9 cellular contexts compared by ENCODE assay signal in the genomic region with DNA sequence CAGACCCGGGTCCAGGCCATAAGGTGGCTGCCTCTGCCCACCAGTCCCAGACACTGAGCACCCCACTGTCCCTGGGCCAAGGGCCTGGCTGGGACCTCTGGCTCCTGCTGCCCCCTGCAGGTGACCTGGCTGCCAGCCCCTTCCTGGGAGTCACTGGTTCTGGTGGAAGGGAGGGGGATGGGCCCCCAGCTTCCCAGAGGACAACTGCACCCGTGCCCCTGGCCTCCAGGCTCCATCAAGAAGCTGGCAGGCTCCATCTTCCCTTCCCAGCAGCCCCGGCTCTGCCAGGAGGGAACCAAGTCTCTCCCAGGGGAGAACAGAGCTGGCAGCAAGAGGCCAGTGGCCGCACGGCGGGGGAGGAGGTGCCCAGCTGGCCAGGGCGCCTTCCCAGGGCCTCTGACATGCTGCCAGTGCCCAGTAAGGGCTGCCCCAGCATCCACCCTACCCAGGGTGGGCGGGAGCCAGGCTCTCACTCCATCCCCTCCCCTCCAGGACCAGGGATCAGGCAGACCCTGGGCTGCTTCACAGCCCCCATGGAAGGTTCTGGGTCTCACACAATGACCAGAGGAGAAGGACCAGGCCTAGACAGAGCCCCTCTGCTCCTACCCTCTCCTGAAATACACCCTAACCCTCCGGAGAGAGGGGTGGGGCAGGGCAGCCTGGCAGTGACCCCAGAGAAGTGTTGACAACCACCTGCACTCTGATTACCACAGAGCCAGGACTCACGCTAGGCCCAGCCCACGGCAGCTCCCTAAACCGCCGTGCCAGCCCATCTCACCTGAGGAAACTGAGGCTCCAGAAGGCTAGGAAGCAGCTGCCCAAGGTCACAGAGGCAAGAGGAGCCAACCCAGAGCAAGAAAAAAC. TPM values are rescaled to one million over a fixed set of nuclear protein-coding genes. Genes with fewer than 3 reads are reported as not detected.
DNase-seq lines count a peak whose midpoint lies in the region; ATAC-seq, FAIRE-seq and TF ChIP-seq lines count a peak whose summit lies in the region.
"Had no signal": no experiment of that assay in that cellular context is flagged by ENCODE, and none has a peak within 500 bp of the region (broad histone marks: within the 10 kb centered on the region; RNA-seq: fewer than 3 reads in every experiment).

No MANE protein-coding gene starts in this region.

- peak overlapping the region; percentile 45 for H4K8ac ChIP-seq in H1 (ENCODE audit: extremely low read depth, insufficient read depth, low read length)

- no peak overlapping the region for H4K5ac ChIP-seq in H1 (ENCODE audit: insufficient read length, low read depth, low read length)

- H2BK120ac ChIP-seq in H1 (replicated peaks; ENCODE audit: low read depth, low read length) = no peak overlapping the region

- no peak for ATAC-seq in naive thymus-derived CD8-positive, alpha-beta T cell
- ATAC-seq in naive thymus-derived CD4-positive, alpha-beta T cell = no peak
- ATAC-seq in GM18511 (IDR thresholded peaks at IDR 0.05; ENCODE audit: unreplicated experiment) = no peak

- peak; percentile 54 for DNase-seq in D341Med (ENCODE audit: low spot score)
- peak in 1 of 2 experiments; percentile 81 for DNase-seq in H1 (ENCODE audit: low read depth in 1 of 2, low spot score in 2 of 2)
- peak in 1 of 10 donors; percentile 56 for DNase-seq in naive thymus-derived CD8-positive, alpha-beta T cell
- no peak for DNase-seq in stimulated activated naive CD4-positive, alpha-beta T cell treated with Interleukin-2 at 50 U/mL for 16 hours (lab: John Stamatoyannopoulos, UW)
- no peak for DNase-seq in naive thymus-derived CD4-positive, alpha-beta T cell
- DNase-seq in CD1c-positive myeloid dendritic cell (ENCODE audit: extremely low spot score) = no peak

- H3K9me3 Mint-ChIP-seq in naive thymus-derived CD8-positive, alpha-beta T cell = no peaks in the 10 kb centered on the region
- H3K9me3 Mint-ChIP-seq in naive thymus-derived CD4-positive, alpha-beta T cell = no peaks in the 10 kb centered on the region

- peaks cover 0 to 17% (median 0%) of the 10 kb centered on the region in 3 donors for H3K36me3 Mint-ChIP-seq in naive thymus-derived CD8-positive, alpha-beta T cell
- peaks cover 0 to 6% (median 0%) of the 10 kb centered on the region in 5 donors for H3K36me3 Mint-ChIP-seq in naive thymus-derived CD4-positive, alpha-beta T cell

- TF ChIP-seq EP300 in H1 (IDR thresholded peaks at IDR 0.05; ENCODE audit: borderline replicate concordance in 1 of 2, low read depth in 2 of 2, low read length in 2 of 2) = no peak

- CTCF ChIA-PET in H1 (lab: Charles Lee; ENCODE audit: partially characterized antibody) = interaction anchor here (0.7 to 5.8 kb wide), 12 partner anchors 11 to 328 kb away, joined by 3 to 62 read pairs (median 4); no protein-coding TSS in a partner anchor
- CTCF ChIA-PET in naive thymus-derived CD4-positive, alpha-beta T cell (lab: Charles Lee) = no interaction called here

- H3K4me2 ChIP-seq in OCI-LY1 (ENCODE audit: low read length) (peak overlapping the region; percentile 88), H1 (ENCODE audit: insufficient read depth in 1 of 2, low read depth in 2 of 2, low read length in 2 of 2) (no peak overlapping the region)

- H3K9me2 ChIP-seq in OCI-LY1 (ENCODE audit: low read depth, low read length) = no peaks in the 10 kb centered on the region

- H3K27me3 Mint-ChIP-seq in naive thymus-derived CD8-positive, alpha-beta T cell = no peaks in the 10 kb centered on the region
- no peaks in the 10 kb centered on the region for H3K27me3 Mint-ChIP-seq in naive thymus-derived CD4-positive, alpha-beta T cell

- peak overlapping the region; percentile 3; the same call in 1 of the 2 replicates for H2AK5ac ChIP-seq in H1 (ENCODE audit: low read depth, low read length)

- no peak for FAIRE-seq in H1 (lab: Jason Lieb, UNC)

- H3K36me3 ChIP-seq in OCI-LY1 (ENCODE audit: insufficient read depth, low read length) (peaks cover 25% of the 10 kb centered on the region), H1 (ENCODE audit: control insufficient read depth in 2 of 4, insufficient read depth in 4 of 4, low read length in 3 of 4) (peaks cover 0 to 4% (median 1%) of the 10 kb centered on the region in 4 experiments; a peak in 1 of 8 replicates)
- H3K36me3 ChIP-seq in naive thymus-derived CD4-positive, alpha-beta T cell (ENCODE audit: control insufficient read depth in 2 of 3, insufficient read depth in 3 of 3, low read length in 3 of 3) = peaks cover 0 to 18% (median 7%) of the 10 kb centered on the region in 3 experiments

- H3K27ac Mint-ChIP-seq in naive thymus-derived CD8-positive, alpha-beta T cell = peak overlapping the region in 6 of 10 donors; percentile 11 to 77 (median 40)
- no peak overlapping the region for H3K27ac Mint-ChIP-seq in naive thymus-derived CD4-positive, alpha-beta T cell

- peaks cover 42% of the 10 kb centered on the region for H3K4me1 ChIP-seq in OCI-LY1 (ENCODE audit: insufficient read depth, low read length, severe bottlenecking)
- H3K4me1 ChIP-seq in H1 (replicated peaks in 1 of 4; ENCODE audit: control insufficient read depth in 3 of 4, insufficient read depth in 4 of 4, low read length in 3 of 4) = peaks cover 4 to 35% (median 26%) of the 10 kb centered on the region in 4 experiments
- peaks cover 22 to 36% of the 10 kb centered on the region in 2 donors for H3K4me1 ChIP-seq in naive thymus-derived CD4-positive, alpha-beta T cell (ENCODE audit: control insufficient read depth in 2 of 2, insufficient read depth in 2 of 2, low read length in 2 of 2)

- H2BK15ac ChIP-seq in H1 (ENCODE audit: low read length) = no peak overlapping the region

- 84% methylated on average over 12 of the region's 13 CpGs; no CpG with 5 or more reads in 1 of the 2 experiments for WGBS in H1 (ENCODE audit: extremely low coverage in 1 of 2, insufficient coverage in 1 of 2, insufficient read length in 1 of 2, insufficient replicate concordance in 2 of 2, low coverage in 1 of 2, low lambda C conversion rate in 2 of 2, missing lambda C conversion rate in 1 of 2), 2 experiments

- intact Hi-C loops in naive thymus-derived CD4-positive, alpha-beta T cell (cut with micrococcal nuclease) = no loop called here

- peak overlapping the region; percentile 19; the same call in 1 of the 2 replicates for H3K18ac ChIP-seq in H1 (ENCODE audit: extremely low read depth, low read length)

- peak overlapping the region; percentile 32; the same call in 1 of the 2 replicates for H2BK5ac ChIP-seq in H1 (ENCODE audit: low read depth, low read length)

- TF ChIP-seq POLR2A in H1 (IDR thresholded peaks at IDR 0.05; ENCODE audit: control extremely low read depth in 1 of 2, low read depth in 2 of 2, low read length in 2 of 2) = no peak

- peaks cover 42 to 65% (median 49%) of the 10 kb centered on the region in 4 donors for H3K4me1 Mint-ChIP-seq in naive thymus-derived CD8-positive, alpha-beta T cell
- H3K4me1 Mint-ChIP-seq in naive thymus-derived CD4-positive, alpha-beta T cell = peaks cover 36 to 52% (median 45%) of the 10 kb centered on the region in 7 donors

- H3K9ac ChIP-seq in OCI-LY1 (ENCODE audit: low read length) (peak overlapping the region; percentile 93; the same call in 1 of the 2 replicates), H1 (replicated peaks in 1 of 4; ENCODE audit: extremely low read depth in 1 of 4, low read depth in 3 of 4, low read length in 3 of 4) (no peak overlapping the region)

- H3K14ac ChIP-seq in H1 (ENCODE audit: insufficient read length) = no peak overlapping the region

- no peak overlapping the region for H3K56ac ChIP-seq in H1 (replicated peaks; ENCODE audit: insufficient read length, low read depth, low read length)

- no peak overlapping the region for H2BK12ac ChIP-seq in H1 (ENCODE audit: low read depth, low read length)

- peaks cover 7% of the 10 kb centered on the region; the same call in 1 of the 2 replicates for H3K23me2 ChIP-seq in H1 (ENCODE audit: low read depth, low read length)

- H3K79me2 ChIP-seq in OCI-LY1 (ENCODE audit: insufficient read depth, low read length) (peaks cover 60% of the 10 kb centered on the region), H1 (ENCODE audit: control insufficient read depth in 1 of 2, insufficient read depth in 2 of 2, low read length in 2 of 2) (peaks cover 21 to 60% of the 10 kb centered on the region in 2 experiments; a peak in 3 of 4 replicates)

- POLR2A ChIA-PET in H1 (lab: Charles Lee; ENCODE audit: partially characterized antibody) = interaction anchor here (0.6 to 2.2 kb wide), 9 partner anchors 11 to 175 kb away, joined by 3 to 6 read pairs (median 4); no protein-coding TSS in a partner anchor
- POLR2A ChIA-PET in naive thymus-derived CD8-positive, alpha-beta T cell (lab: Charles Lee) = interaction anchor here (0.5 kb wide), 1 partner anchor 1082 kb away, joined by 6 read pairs; no protein-coding TSS in a partner anchor
- POLR2A ChIA-PET in naive thymus-derived CD4-positive, alpha-beta T cell (lab: Charles Lee) = no interaction called here

- H3K79me1 ChIP-seq in H1 (ENCODE audit: low read depth, low read length) = peaks cover 17% of the 10 kb centered on the region

- no peaks in the 10 kb centered on the region for H3F3A ChIP-seq in OCI-LY1 (ENCODE audit: insufficient read depth, low read length)

- TF ChIP-seq CTCF in OCI-LY1 (IDR thresholded peaks at IDR 0.05; ENCODE audit: low read length) (peak; percentile 45), H1 (IDR thresholded peaks at IDR 0.05; ENCODE audit: control extremely low read depth in 1 of 3, insufficient read depth in 1 of 3, low read depth in 1 of 3, low read length in 3 of 3) (peak; percentile 77 to 87 (median 77))

- H4K20me1 ChIP-seq in OCI-LY1 (ENCODE audit: insufficient read depth, low read length) (no peaks in the 10 kb centered on the region), H1 (replicated peaks in 1 of 2; ENCODE audit: control insufficient read depth in 1 of 2, insufficient read depth in 2 of 2, low read length in 2 of 2) (peaks cover 10 to 34% of the 10 kb centered on the region in 2 experiments)

- H3K4ac ChIP-seq in H1 (replicated peaks; ENCODE audit: insufficient read length, low read depth, low read length) = no peak overlapping the region

- H2BK20ac ChIP-seq in H1 (ENCODE audit: low read length) = no peak overlapping the region

- no peak overlapping the region for H3K23ac ChIP-seq in H1 (ENCODE audit: insufficient read length)

- no peak overlapping the region for H4K91ac ChIP-seq in H1 (replicated peaks; ENCODE audit: insufficient read length, low read length)

- H3K27ac ChIP-seq in OCI-LY1 (ENCODE audit: low read depth, low read length, poor library complexity, severe bottlenecking) = no peak overlapping the region
- no peak overlapping the region for H3K27ac ChIP-seq in H1 (ENCODE audit: low read depth, low read length)
- H3K27ac ChIP-seq in naive thymus-derived CD4-positive, alpha-beta T cell (ENCODE audit: low read depth, low read length) = no peak overlapping the region

- H3K4me3 ChIP-seq in OCI-LY1 (ENCODE audit: low read depth, low read length, poor library complexity, severe bottlenecking) (peak overlapping the region; percentile 99), H1 (ENCODE audit: extremely low read depth in 1 of 4, insufficient read depth in 2 of 4, low read depth in 3 of 4, low read length in 4 of 4) (no peak overlapping the region)
- no peak overlapping the region for H3K4me3 ChIP-seq in naive thymus-derived CD4-positive, alpha-beta T cell (ENCODE audit: low read length)

- H3K4me3 Mint-ChIP-seq in naive thymus-derived CD8-positive, alpha-beta T cell = peak overlapping the region in 4 of 10 donors; percentile 7 to 41 (median 36)
- peak overlapping the region in 1 of 10 donors; percentile 66 for H3K4me3 Mint-ChIP-seq in naive thymus-derived CD4-positive, alpha-beta T cell

- peak; percentile 62 to 77 for TF ChIP-seq RAD21 in H1 (IDR thresholded peaks at IDR 0.05 in 1 of 2, conservative IDR thresholded peaks at IDR 0.05 in 1 of 2; ENCODE audit: low read depth in 2 of 2, low read length in 2 of 2)

- H3K9me3 ChIP-seq in OCI-LY1 (ENCODE audit: low read length) (no peaks in the 10 kb centered on the region), H1 (ENCODE audit: insufficient read depth in 2 of 2, low read depth in 1 of 2, low read length in 1 of 2) (no peaks in the 10 kb centered on the region)
- H3K9me3 ChIP-seq in naive thymus-derived CD4-positive, alpha-beta T cell (ENCODE audit: control insufficient read depth in 2 of 3, low read length in 3 of 3) = no peaks in the 10 kb centered on the region

- H3K27me3 ChIP-seq in OCI-LY1 (ENCODE audit: insufficient read depth, low read length) (no peaks in the 10 kb centered on the region), H1 (replicated peaks in 1 of 4; ENCODE audit: control insufficient read depth in 3 of 4, extremely low read depth in 1 of 4, insufficient read depth in 3 of 4, low read length in 3 of 4) (peaks cover 0 to 9% (median 6%) of the 10 kb centered on the region in 4 experiments; a peak in 5 of 7 replicates)
- H3K27me3 ChIP-seq in naive thymus-derived CD4-positive, alpha-beta T cell (ENCODE audit: control insufficient read depth in 2 of 2, insufficient read depth in 2 of 2, low read length in 2 of 2) = no peaks in the 10 kb centered on the region

- H2AFZ ChIP-seq in OCI-LY1 (ENCODE audit: low read length) (no peak overlapping the region), H1 (ENCODE audit: low read length) (no peak overlapping the region)

RNA-seq across cellular contexts. Expression of gene CLUH, which starts 3.6 kb away (rescaled TPM):
- 93.6 and 98.6 TPM in 2 replicates for total RNA-seq in H1 (2021; fragmentation: NEBNext Ultra II Directional; extraction: Animal tissue kit (Norgen Biotek cat#: 25700))
- 33.6 and 46.8 TPM in 2 replicates for polyA plus RNA-seq in H1 (2011; rRNA removed)
- polyA plus RNA-seq in H1 (2011; cell fraction: cytosol; rRNA removed) = 32.3 TPM
- 142 TPM for polyA plus RNA-seq in H1 (2011; cell fraction: nucleus; rRNA removed)
- polyA plus RNA-seq in H1 (2012, experiment 1 of 2) = 64.3 to 76.7 TPM (median 69.8 TPM) in 4 replicates
- 44.8 TPM for polyA plus RNA-seq in H1 (2012, experiment 2 of 2)
- polyA plus RNA-seq in H1 (2013, experiment 1 of 2) = 45.6 TPM
- 39.5 TPM for polyA plus RNA-seq in H1 (2013, experiment 2 of 2)
- 24.7 and 34.6 TPM in 2 replicates for polyA minus RNA-seq in H1 (2011; rRNA and poly(A)+ RNA removed)
- 32.9 TPM for polyA minus RNA-seq in H1 (2011; cell fraction: cytosol; rRNA and poly(A)+ RNA removed)
- polyA minus RNA-seq in H1 (2011; cell fraction: nucleus; rRNA and poly(A)+ RNA removed) = 44.5 TPM
- 10 to 100 TPM; 48.6 to 57.1 TPM for total RNA-seq in naive thymus-derived CD8-positive, alpha-beta T cell
- polyA plus RNA-seq in naive thymus-derived CD8-positive, alpha-beta T cell = 10 to 100 TPM in 1 of 3 donors, 1 to 10 TPM in 2; 8.2 to 15.3 (median 8.7) TPM
- 10 to 100 TPM; 34.6 to 71.1 (median 48.8) TPM for total RNA-seq in naive thymus-derived CD4-positive, alpha-beta T cell
- polyA plus RNA-seq in naive thymus-derived CD4-positive, alpha-beta T cell = 10 to 100 TPM in 1 of 2 donors, 1 to 10 TPM in 1; 4.9 to 15.3 TPM

RNA-seq across cellular contexts. Expression of gene CCDC92B, which starts 41.5 kb away (rescaled TPM):
- total RNA-seq in H1 (2021; fragmentation: NEBNext Ultra II Directional; extraction: Animal tissue kit (Norgen Biotek cat#: 25700)) = 11.9 and 12.1 TPM in 2 replicates
- polyA plus RNA-seq in H1 (2011; rRNA removed) = 5.5 and 9.0 TPM in 2 replicates
- 5.5 TPM for polyA plus RNA-seq in H1 (2011; cell fraction: cytosol; rRNA removed)
- 11.0 TPM for polyA plus RNA-seq in H1 (2011; cell fraction: nucleus; rRNA removed)
- polyA plus RNA-seq in H1 (2012, experiment 1 of 2) = 9.2 to 11.7 TPM (median 11.1 TPM) in 4 replicates
- 12.5 TPM for polyA plus RNA-seq in H1 (2012, experiment 2 of 2)
- polyA plus RNA-seq in H1 (2013, experiment 1 of 2) = 8.5 TPM
- 8.3 TPM for polyA plus RNA-seq in H1 (2013, experiment 2 of 2)
- polyA minus RNA-seq in H1 (2011; rRNA and poly(A)+ RNA removed) = 4.7 and 10.4 TPM in 2 replicates
- 6.5 TPM for polyA minus RNA-seq in H1 (2011; cell fraction: cytosol; rRNA and poly(A)+ RNA removed)
- polyA minus RNA-seq in H1 (2011; cell fraction: nucleus; rRNA and poly(A)+ RNA removed) = 4.9 TPM
- total RNA-seq in naive thymus-derived CD8-positive, alpha-beta T cell = under 1 TPM; 0.16 to 0.30 TPM
- not detected for polyA plus RNA-seq in naive thymus-derived CD8-positive, alpha-beta T cell
- total RNA-seq in naive thymus-derived CD4-positive, alpha-beta T cell = under 1 TPM; 0.12 to 0.54 (median 0.22) TPM
- polyA plus RNA-seq in naive thymus-derived CD4-positive, alpha-beta T cell = not detected
- total RNA-seq: HT1080 had no signal

Comparison
In these comparisons a context has a peak if more than half of its experiments do, and no peak if none do; other contexts are left out.
1. H3K27ac Mint-ChIP-seq: peak in naive thymus-derived CD8-positive, alpha-beta T cell (6 of 10); none in naive thymus-derived CD4-positive, alpha-beta T cell (0 of 9).